Comparison of ENCODE assay signal across 8 cellular contexts in genomic region chr2:159285929-159286708, GRCh38. TPM values are rescaled to one million over a fixed set of nuclear protein-coding genes. Genes with fewer than 3 reads are reported as not detected.
DNase-seq lines count a peak whose midpoint lies in the region; ATAC-seq and TF ChIP-seq lines count a peak whose summit lies in the region.

A gene with protein sequence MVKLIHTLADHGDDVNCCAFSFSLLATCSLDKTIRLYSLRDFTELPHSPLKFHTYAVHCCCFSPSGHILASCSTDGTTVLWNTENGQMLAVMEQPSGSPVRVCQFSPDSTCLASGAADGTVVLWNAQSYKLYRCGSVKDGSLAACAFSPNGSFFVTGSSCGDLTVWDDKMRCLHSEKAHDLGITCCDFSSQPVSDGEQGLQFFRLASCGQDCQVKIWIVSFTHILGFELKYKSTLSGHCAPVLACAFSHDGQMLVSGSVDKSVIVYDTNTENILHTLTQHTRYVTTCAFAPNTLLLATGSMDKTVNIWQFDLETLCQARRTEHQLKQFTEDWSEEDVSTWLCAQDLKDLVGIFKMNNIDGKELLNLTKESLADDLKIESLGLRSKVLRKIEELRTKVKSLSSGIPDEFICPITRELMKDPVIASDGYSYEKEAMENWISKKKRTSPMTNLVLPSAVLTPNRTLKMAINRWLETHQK (minus strand): TSS chr2:159286703. CDS start chr2:159283069, 3,634 bp downstream.

- H3K4me1 ChIP-seq in SJCRH30, result peaks cover 3% of the 10 kb centered on the region; the same call in 1 of the 2 replicates

- H3K27me3 ChIP-seq in SJCRH30, result no peaks in the 10 kb centered on the region
- no peaks in the 10 kb centered on the region for H3K27me3 ChIP-seq in brain microvascular endothelial cell (replicated peaks)

- CTCF ChIA-PET in Calu3 (lab: Charles Lee), result interaction anchor here (0.7 to 1.1 kb wide), 3 partner anchors 11 to 27 kb away, joined by 3 to 4 read pairs (median 4); no protein-coding TSS in a partner anchor

- no peak for TF ChIP-seq CTCF in Calu3 (IDR thresholded peaks at IDR 0.05; ENCODE audit: unreplicated experiment)
- TF ChIP-seq CTCF in brain microvascular endothelial cell (IDR thresholded peaks at IDR 0.05; ENCODE audit: low read depth, low read length, missing control alignments), result peak; percentile 0

- DNase-seq in Calu3 (peak; percentile 66), HT1080 (ENCODE audit: low read depth) (peak; percentile 28), SJCRH30 (peak; percentile 66 to 67), brain microvascular endothelial cell (peak; percentile 71), sciatic nerve (ENCODE audit: low spot score) (peak; percentile 79)

- in situ Hi-C loops in brain microvascular endothelial cell (cut with HindIII; ENCODE audit: low pct_ligation_motif_present, low sequenced_read_pairs), result no loop called here

- H3K9me3 Mint-ChIP-seq in Calu3 (ENCODE audit: low read depth, unreplicated experiment), result no peaks in the 10 kb centered on the region

- H3K4me3 Mint-ChIP-seq in Calu3 (ENCODE audit: low read depth, unreplicated experiment), result peak within 1 kb of the TSS; percentile 83

- H3K27ac ChIP-seq in SJCRH30 (peak within 1 kb of the TSS; percentile 72), brain microvascular endothelial cell (peak within 1 kb of the TSS; percentile 77)

- intact Hi-C loops in Calu3 (cut with micrococcal nuclease; ENCODE audit: unreplicated experiment), result no loop called here
- intact Hi-C loops in sciatic nerve (cut with DNase I), result no loop called here

- H3K36me3 ChIP-seq in SJCRH30, result no peaks in the 10 kb centered on the region
- H3K36me3 ChIP-seq in brain microvascular endothelial cell (replicated peaks), result no peaks in the 10 kb centered on the region

- ATAC-seq in GM19452 (IDR thresholded peaks at IDR 0.05; ENCODE audit: unreplicated experiment) (peak; percentile 11), sciatic nerve (peak; percentile 38), HG02763 (IDR thresholded peaks at IDR 0.05; ENCODE audit: unreplicated experiment) (no peak)

- peaks cover 36% of the 10 kb centered on the region for H3K4me1 Mint-ChIP-seq in Calu3 (ENCODE audit: low read depth, unreplicated experiment)

- H3K27ac Mint-ChIP-seq in Calu3 (ENCODE audit: unreplicated experiment), result peak within 1 kb of the TSS; percentile 60

- H3K9me3 ChIP-seq in SJCRH30 (replicated peaks) (no peaks in the 10 kb centered on the region), iPS-18c (ENCODE audit: control insufficient read depth, insufficient read depth, low read length) (no peaks in the 10 kb centered on the region)

- BruUV-seq in Calu3 (replicated peaks; lab: Mats Ljungman, UMichigan), result no TSS peak

- H3K4me3 ChIP-seq in SJCRH30, result peak within 1 kb of the TSS; percentile 85
- peak within 1 kb of the TSS; percentile 86 for H3K4me3 ChIP-seq in brain microvascular endothelial cell (ENCODE audit: low read depth, low read length)
- peak within 1 kb of the TSS; percentile 86 for H3K4me3 ChIP-seq in iPS-18c (ENCODE audit: insufficient read depth, low read depth, low read length)

- peaks cover 18% of the 10 kb centered on the region for H3K36me3 Mint-ChIP-seq in Calu3 (ENCODE audit: insufficient read depth, unreplicated experiment)

- no peaks in the 10 kb centered on the region for H3K27me3 Mint-ChIP-seq in Calu3 (ENCODE audit: unreplicated experiment)

RNA-seq across cellular contexts. Expression of the gene that starts here (rescaled TPM):
- total RNA-seq in Calu3 (2022), result 6.7 and 7.3 TPM in 2 replicates
- 6.4 and 7.7 TPM in 2 replicates for total RNA-seq in HT1080 (2014; rRNA removed; shearing (Covaris generic))
- polyA plus RNA-seq in HT1080 (2015; cell fraction: cytosol; rRNA removed), result 10.2 and 10.3 TPM in 2 replicates
- 8.6 and 10.0 TPM in 2 replicates for polyA plus RNA-seq in HT1080 (2015; cell fraction: nucleus; rRNA removed)
- 7.9 and 8.6 TPM in 2 replicates for total RNA-seq in SJCRH30 (2014; rRNA removed; shearing (Covaris generic))
- 12.1 TPM for total RNA-seq in sciatic nerve

Comparison
In these comparisons a context has a peak if more than half of its experiments do, and no peak if none do; other contexts are left out.
1. DNase-seq: peak in every context shown above with its lines; median percentile 79 in sciatic nerve; 71 in brain microvascular endothelial cell; 66 in SJCRH30; 66 in Calu3; 28 in HT1080.